In genomic region chr14:81055971-81056370, GRCh38 we compare ENCODE assay signal across 27 cellular contexts.
"Had no signal": no experiment of that assay in that cellular context is flagged by ENCODE, and none has a peak within 500 bp of the region (broad histone marks: within the 10 kb centered on the region; RNA-seq: fewer than 3 reads in every experiment).

No MANE protein-coding gene starts in this region.

- DNase-seq: stimulated activated CD4-positive, alpha-beta T cell treated with anti-CD3 and anti-CD28 coated beads, Interleukin-2, amount 100 ng/mL, for 48 hours; stimulated activated CD4-positive, alpha-beta T cell treated with anti-CD3 and anti-CD28 coated beads, Interleukin-4, amount 100 ng/mL, for 1 hour; stimulated activated CD4-positive, alpha-beta T cell treated with anti-CD3 and anti-CD28 coated beads, Interleukin-4, amount 100 ng/mL, for 24 hours; stimulated activated CD4-positive, alpha-beta T cell treated with anti-CD3 and anti-CD28 coated beads, Interleukin-4, amount 100 ng/mL, for 4 hours; stimulated activated CD8-positive, alpha-beta memory T cell treated with anti-CD3 and anti-CD28 coated beads, Interleukin-4, amount 100 ng/mL, for 48 hours; stimulated activated naive B cell treated with anti-CD40 and anti-IgM and Interleukin-4, amounts not matched to agents 10 μg/mL and 1 μg/mL and 100 μg/mL, for 72 hours; stimulated activated naive CD4-positive, alpha-beta T cell; stimulated activated naive CD4-positive, alpha-beta T cell treated with Interleukin-2 at 50 U/mL for 16 hours; stimulated activated naive CD8-positive, alpha-beta T cell treated with anti-CD3 and anti-CD28 coated beads, Interleukin-15, amount 100 ng/mL, for 72 hours; stimulated activated naive CD8-positive, alpha-beta T cell treated with anti-CD3 and anti-CD28 coated beads, Interleukin-15, Interleukin-2, amounts not matched to agents 100 U/mL and 50 U/mL, for 24 hours; stomach; substantia nigra; testis; thyroid gland; tibial artery; transverse colon; trophoblast cell; upper lobe of left lung; upper lobe of right lung; uterus had no signal

- H3K4me1 ChIP-seq: stomach, suprapubic skin, testis, thyroid gland, tibial artery, tibial nerve, transverse colon, upper lobe of left lung, upper lobe of right lung, uterus, vagina had no signal

- H3K4me3 ChIP-seq: stomach, suprapubic skin, testis, thoracic aorta, thyroid gland, tibial artery, tibial nerve, transverse colon, upper lobe of left lung, upper lobe of right lung, uterus, vagina had no signal

- ATAC-seq: stimulated activated effector memory CD8-positive, alpha-beta T cell treated with anti-CD3 and anti-CD28 coated beads, Interleukin-12 subunit alpha, Interleukin-12 subunit beta, amount 100 ng/mL, for 72 hours; stimulated activated memory B cell treated with anti-CD40 and anti-IgM and Interleukin-4, amounts not matched to agents 10 μg/mL and 1 μg/mL and 100 μg/mL, for 72 hours; stimulated activated naive B cell treated with anti-CD40 and anti-IgM and Interleukin-4, amounts not matched to agents 10 μg/mL and 1 μg/mL and 100 μg/mL, for 72 hours; stimulated activated naive CD8-positive, alpha-beta T cell treated with anti-CD3 and anti-CD28 coated beads, Interleukin-15, amount 100 ng/mL, for 72 hours; stimulated activated naive CD8-positive, alpha-beta T cell treated with anti-CD3 and anti-CD28 coated beads, Interleukin-15, Interleukin-2, amounts not matched to agents 100 U/mL and 50 U/mL, for 24 hours; upper lobe of right lung had no signal

- H3K36me3 ChIP-seq: stomach, suprapubic skin, thoracic aorta, thyroid gland, tibial artery, tibial nerve, transverse colon, upper lobe of left lung, upper lobe of right lung, uterus, vagina had no signal

- H3K27ac ChIP-seq: stomach, suprapubic skin, testis, thoracic aorta, thyroid gland, tibial artery, tibial nerve, transverse colon, upper lobe of left lung, upper lobe of right lung, uterus, vagina had no signal

- H3K27me3 ChIP-seq: stomach, suprapubic skin, testis, thyroid gland, tibial artery, tibial nerve, transverse colon, upper lobe of left lung, upper lobe of right lung, uterus, vagina had no signal

- FAIRE-seq: urothelium cell line had no signal

- H3K9me3 ChIP-seq: testis, thoracic aorta, thyroid gland, tibial artery, upper lobe of right lung, uterus, vagina had no signal
